Comparison of ENCODE assay signal across 12 cellular contexts in genomic region chr10:46525177-46525823, GRCh38. TPM values are rescaled to one million over a fixed set of nuclear protein-coding genes. Genes with fewer than 3 reads are reported as not detected.
A peak's percentile ranks its signal among the peaks of the same experiment; 100 is the strongest.
DNase-seq lines count a peak whose midpoint lies in the region; ATAC-seq and TF ChIP-seq lines count a peak whose summit lies in the region.
"Had no signal": no experiment of that assay in that cellular context is flagged by ENCODE, and none has a peak within 500 bp of the region (broad histone marks: within the 10 kb centered on the region; RNA-seq: fewer than 3 reads in every experiment).

No MANE protein-coding gene starts in this region.

- H3K4me2 ChIP-seq in SK-N-SH = no peak overlapping the region

- H3K27me3 Mint-ChIP-seq in activated T-helper 2 cell treated with anti-CD3 and anti-CD28 coated beads, Interferon-gamma antibody, Interleukin-2, Interleukin-4, amounts not matched to agents 10 μg/mL and 5 μg/mL and 100 μg/mL, durations not matched to agents 14 hours and 24 hours and 36 hours (ENCODE audit: low read depth) = no peaks in the 10 kb centered on the region

- H4K20me1 ChIP-seq in SK-N-SH (ENCODE audit: insufficient read depth) = no peaks in the 10 kb centered on the region

- DNase-seq in right cardiac atrium (peak in 2 of 3 donors; percentile 3 to 11), heart right ventricle (no peak), SK-N-SH (peak; percentile 36), fibroblast of villous mesenchyme (ENCODE audit: low read depth) (peak; percentile 73), upper lobe of right lung (no peak), NCI-H446 (lab: John Stamatoyannopoulos, UW) (no peak)
- no peak for DNase-seq in activated T-helper 2 cell treated with anti-CD3 and anti-CD28 coated beads, Interferon-gamma antibody, Interleukin-2, Interleukin-4, amounts not matched to agents 10 μg/mL and 5 μg/mL and 100 μg/mL, durations not matched to agents 14 hours and 24 hours and 36 hours (ENCODE audit: low spot score)
- DNase-seq: DMS153 had no signal

- ATAC-seq in right cardiac atrium = no peak
- no peak for ATAC-seq in heart right ventricle
- ATAC-seq in upper lobe of right lung = peak; percentile 5
- ATAC-seq in GM18867 (IDR thresholded peaks at IDR 0.05; ENCODE audit: unreplicated experiment) = no peak

- H3K4me1 ChIP-seq in right cardiac atrium (ENCODE audit: control insufficient read depth, insufficient read depth, low read length) (no peaks in the 10 kb centered on the region), heart right ventricle (peaks cover 0 to 8% (median 0%) of the 10 kb centered on the region in 9 donors), SK-N-SH (ENCODE audit: control insufficient read depth in 1 of 2, insufficient read depth in 2 of 2, low read depth in 1 of 2, low read length in 1 of 2) (peaks cover 21 to 22% of the 10 kb centered on the region in 2 experiments; a peak in 3 of 4 replicates), upper lobe of right lung (peaks cover 16% of the 10 kb centered on the region)

- H3K4me3 ChIP-seq in right cardiac atrium (ENCODE audit: low read length) (no peak overlapping the region), heart right ventricle (no peak overlapping the region), SK-N-SH (ENCODE audit: low read depth in 2 of 2, low read length in 1 of 2) (no peak overlapping the region), fibroblast of villous mesenchyme (ENCODE audit: low read depth, low read length) (no peak overlapping the region), upper lobe of right lung (no peak overlapping the region)
- H3K4me3 ChIP-seq: ascending aorta, upper lobe of left lung had no signal

- POLR2A ChIA-PET in SK-N-SH (lab: Yijun Ruan, JAX) = no interaction called here

- H3K36me3 ChIP-seq in heart right ventricle (no peaks in the 10 kb centered on the region), SK-N-SH (replicated peaks in 1 of 2; ENCODE audit: control insufficient read depth in 1 of 2, insufficient read depth in 2 of 2, low read length in 1 of 2) (no peaks in the 10 kb centered on the region), upper lobe of right lung (no peaks in the 10 kb centered on the region)
- H3K36me3 ChIP-seq: ascending aorta, upper lobe of left lung had no signal

- peak overlapping the region; percentile 30; the same call in 1 of the 2 replicates for H3K9ac ChIP-seq in SK-N-SH

- H3K9me3 ChIP-seq in right cardiac atrium (ENCODE audit: control insufficient read depth, low read length) = no peaks in the 10 kb centered on the region
- H3K9me3 ChIP-seq in heart right ventricle = no peaks in the 10 kb centered on the region
- H3K9me3 ChIP-seq in SK-N-SH = no peaks in the 10 kb centered on the region
- H3K9me3 ChIP-seq in upper lobe of right lung = no peaks in the 10 kb centered on the region
- H3K9me3 ChIP-seq: ascending aorta, upper lobe of left lung had no signal

- H3K36me3 Mint-ChIP-seq in activated T-helper 2 cell treated with anti-CD3 and anti-CD28 coated beads, Interferon-gamma antibody, Interleukin-2, Interleukin-4, amounts not matched to agents 10 μg/mL and 5 μg/mL and 100 μg/mL, durations not matched to agents 14 hours and 24 hours and 36 hours (ENCODE audit: low read depth) = no peaks in the 10 kb centered on the region

- H3K9me2 ChIP-seq in SK-N-SH = no peaks in the 10 kb centered on the region

- intact Hi-C loops in right cardiac atrium (cut with DNase I) = no loop called here
- intact Hi-C loops in heart right ventricle (cut with DNase I) = no loop called here
- intact Hi-C loops in upper lobe of right lung (cut with DNase I) = no loop called here
- intact Hi-C loops in activated T-helper 2 cell treated with anti-CD3 and anti-CD28 coated beads, Interferon-gamma antibody, Interleukin-2, Interleukin-4, amounts not matched to agents 10 μg/mL and 5 μg/mL and 100 μg/mL, durations not matched to agents 14 hours and 24 hours and 36 hours (cut with micrococcal nuclease) = no loop called here

- no peaks in the 10 kb centered on the region for H3K79me2 ChIP-seq in SK-N-SH (ENCODE audit: insufficient read depth)

- H2AFZ ChIP-seq in SK-N-SH (ENCODE audit: low read depth) = peak overlapping the region; percentile 91; the same call in 1 of the 2 replicates

- H3K27ac ChIP-seq in right cardiac atrium (ENCODE audit: low read length) = no peak overlapping the region
- peak overlapping the region in 1 of 10 donors; percentile 4 for H3K27ac ChIP-seq in heart right ventricle
- peak overlapping the region in 1 of 2 experiments; percentile 55; a peak in 2 of 4 replicates for H3K27ac ChIP-seq in SK-N-SH (ENCODE audit: low read depth in 2 of 2, low read length in 1 of 2)
- no peak overlapping the region for H3K27ac ChIP-seq in upper lobe of right lung
- H3K27ac ChIP-seq: upper lobe of left lung had no signal

- H3K27me3 ChIP-seq in right cardiac atrium (ENCODE audit: control insufficient read depth, insufficient read depth) = no peaks in the 10 kb centered on the region
- peaks cover 0 to 34% (median 7%) of the 10 kb centered on the region in 7 donors for H3K27me3 ChIP-seq in heart right ventricle
- no peaks in the 10 kb centered on the region for H3K27me3 ChIP-seq in SK-N-SH (ENCODE audit: insufficient read depth)
- no peaks in the 10 kb centered on the region for H3K27me3 ChIP-seq in upper lobe of right lung
- H3K27me3 ChIP-seq: ascending aorta, upper lobe of left lung had no signal

- TF ChIP-seq RAD21 in SK-N-SH (IDR thresholded peaks at IDR 0.05; ENCODE audit: low read length) = no peak

- TF ChIP-seq CTCF in heart right ventricle (IDR thresholded peaks at IDR 0.05) (no peak), SK-N-SH (IDR thresholded peaks at IDR 0.05) (no peak), fibroblast of villous mesenchyme (IDR thresholded peaks at IDR 0.05; ENCODE audit: insufficient read depth, low read depth, low read length) (no peak), upper lobe of right lung (IDR thresholded peaks at IDR 0.05) (no peak)

- H3F3A ChIP-seq in SK-N-SH (replicated peaks; ENCODE audit: insufficient read depth) = peaks cover 14% of the 10 kb centered on the region

- H3K4me1 Mint-ChIP-seq in activated T-helper 2 cell treated with anti-CD3 and anti-CD28 coated beads, Interferon-gamma antibody, Interleukin-2, Interleukin-4, amounts not matched to agents 10 μg/mL and 5 μg/mL and 100 μg/mL, durations not matched to agents 14 hours and 24 hours and 36 hours (ENCODE audit: low read depth) = no peaks in the 10 kb centered on the region

- TF ChIP-seq EP300 in SK-N-SH (IDR thresholded peaks at IDR 0.05; ENCODE audit: borderline replicate concordance in 1 of 2, low read depth in 1 of 2, low read length in 1 of 2) = no peak

- CTCF ChIA-PET in SK-N-SH (lab: Yijun Ruan, JAX) = no interaction called here

- H3K4me3 Mint-ChIP-seq in activated T-helper 2 cell treated with anti-CD3 and anti-CD28 coated beads, Interferon-gamma antibody, Interleukin-2, Interleukin-4, amounts not matched to agents 10 μg/mL and 5 μg/mL and 100 μg/mL, durations not matched to agents 14 hours and 24 hours and 36 hours (ENCODE audit: low read depth) = no peak overlapping the region

- 88% methylated on average over 5 of the region's 5 CpGs for WGBS in right cardiac atrium
- 87 to 91% methylated on average over 5 of the region's 5 CpGs for WGBS in heart right ventricle, 2 donors
- WGBS in SK-N-SH (ENCODE audit: low lambda C conversion rate) = 58% methylated on average over 5 of the region's 5 CpGs

- H3K9me3 Mint-ChIP-seq in activated T-helper 2 cell treated with anti-CD3 and anti-CD28 coated beads, Interferon-gamma antibody, Interleukin-2, Interleukin-4, amounts not matched to agents 10 μg/mL and 5 μg/mL and 100 μg/mL, durations not matched to agents 14 hours and 24 hours and 36 hours = no peaks in the 10 kb centered on the region

- no peak overlapping the region for H3K27ac Mint-ChIP-seq in activated T-helper 2 cell treated with anti-CD3 and anti-CD28 coated beads, Interferon-gamma antibody, Interleukin-2, Interleukin-4, amounts not matched to agents 10 μg/mL and 5 μg/mL and 100 μg/mL, durations not matched to agents 14 hours and 24 hours and 36 hours

TF ChIP-seq in SK-N-SH, 30 proteins besides CTCF, POLR2A, EP300 and RAD21 (continues in another document):
- TF ChIP-seq RCOR1 (IDR thresholded peaks at IDR 0.05; ENCODE audit: low read length) (no peak), FOSL2 (IDR thresholded peaks at IDR 0.05; ENCODE audit: borderline replicate concordance, low read depth) (no peak), NFIC (IDR thresholded peaks at IDR 0.05; ENCODE audit: borderline replicate concordance) (no peak)

RNA-seq across cellular contexts. Expression of gene GPRIN2, which starts 31.2 kb away (rescaled TPM):
- total RNA-seq in right cardiac atrium (not detected), heart right ventricle (under 1 TPM in 1 of 10 donors, not detected in 9; 0.13 TPM), fibroblast of villous mesenchyme (not detected in 2 replicates), upper lobe of right lung (56.2 TPM)
- polyA plus RNA-seq in right cardiac atrium (not detected), heart right ventricle (not detected), SK-N-SH (2012; rRNA removed) (0.03 TPM in 1 of 2 replicates, not detected in the other)
- polyA plus RNA-seq in SK-N-SH (2012; cell fraction: cytosol; rRNA removed) = 0.01 TPM in 1 of 2 replicates, not detected in the other
- polyA plus RNA-seq in SK-N-SH (2012; cell fraction: nucleus; rRNA removed) = 0.06 and 0.13 TPM in 2 replicates
- not detected in 2 replicates for total RNA-seq in activated T-helper 2 cell treated with anti-CD3 and anti-CD28 coated beads, Interferon-gamma antibody, Interleukin-2, Interleukin-4, amounts not matched to agents 10 μg/mL and 5 μg/mL and 100 μg/mL, durations not matched to agents 14 hours and 24 hours and 36 hours
- total RNA-seq: T-helper 1 cell treated with Interleukin-12 subunit alpha and Interleukin-12 subunit beta and Interleukin-4 antibody, amounts not matched to agents 30 ng/mL and 1 ng/mL, for 36 hours had no signal

RNA-seq across cellular contexts. Expression of gene SYT15, which starts 53.6 kb away (rescaled TPM):
- total RNA-seq in right cardiac atrium = 1 to 10 TPM; 2.7 to 4.1 (median 3.5) TPM
- polyA plus RNA-seq in right cardiac atrium = 2.6 TPM
- total RNA-seq in heart right ventricle = 1 to 10 TPM; 1.3 to 4.1 (median 2.9) TPM
- 1 to 10 TPM in 1 of 2 donors, under 1 TPM in 1; 0.87 to 3.7 TPM for polyA plus RNA-seq in heart right ventricle
- polyA plus RNA-seq in SK-N-SH (2012; rRNA removed) = 0.07 and 0.11 TPM in 2 replicates
- polyA plus RNA-seq in SK-N-SH (2012; cell fraction: cytosol; rRNA removed) = 0.05 and 0.09 TPM in 2 replicates
- polyA plus RNA-seq in SK-N-SH (2012; cell fraction: nucleus; rRNA removed) = 0.21 and 0.44 TPM in 2 replicates
- under 0.01 and 0.64 TPM in 2 replicates for total RNA-seq in fibroblast of villous mesenchyme
- 45.4 TPM for total RNA-seq in upper lobe of right lung
- 1.5 TPM in 2 replicates for total RNA-seq in activated T-helper 2 cell treated with anti-CD3 and anti-CD28 coated beads, Interferon-gamma antibody, Interleukin-2, Interleukin-4, amounts not matched to agents 10 μg/mL and 5 μg/mL and 100 μg/mL, durations not matched to agents 14 hours and 24 hours and 36 hours

RNA-seq across cellular contexts. Expression of gene NPY4R, which starts 59.5 kb away (rescaled TPM):
- total RNA-seq in right cardiac atrium (under 1 TPM in 2 of 4 donors, not detected in 2; 0.19 to 0.40 TPM), heart right ventricle (not detected), fibroblast of villous mesenchyme (under 0.01 TPM in 1 of 2 replicates, not detected in the other), upper lobe of right lung (not detected)
- polyA plus RNA-seq in right cardiac atrium (0.09 TPM), heart right ventricle (not detected), SK-N-SH (2012; rRNA removed) (0.03 and 0.06 TPM in 2 replicates)
- 0.01 and 0.09 TPM in 2 replicates for polyA plus RNA-seq in SK-N-SH (2012; cell fraction: cytosol; rRNA removed)
- 0.04 and 0.08 TPM in 2 replicates for polyA plus RNA-seq in SK-N-SH (2012; cell fraction: nucleus; rRNA removed)
- total RNA-seq in activated T-helper 2 cell treated with anti-CD3 and anti-CD28 coated beads, Interferon-gamma antibody, Interleukin-2, Interleukin-4, amounts not matched to agents 10 μg/mL and 5 μg/mL and 100 μg/mL, durations not matched to agents 14 hours and 24 hours and 36 hours = not detected in 2 replicates
- total RNA-seq: ascending aorta; T-helper 1 cell treated with Interleukin-12 subunit alpha and Interleukin-12 subunit beta and Interleukin-4 antibody, amounts not matched to agents 30 ng/mL and 1 ng/mL, for 36 hours had no signal

Comparison
In these comparisons a context has a peak if more than half of its experiments do, and no peak if none do; other contexts are left out.
1. DNase-seq: peak in right cardiac atrium (2 of 3), SK-N-SH (single experiment) and fibroblast of villous mesenchyme (single experiment); none in heart right ventricle (0 of 2), upper lobe of right lung (single experiment), NCI-H446 (0 of 2) and activated T-helper 2 cell treated with anti-CD3 and anti-CD28 coated beads, Interferon-gamma antibody, Interleukin-2, Interleukin-4, amounts not matched to agents 10 μg/mL and 5 μg/mL and 100 μg/mL, durations not matched to agents 14 hours and 24 hours and 36 hours (single experiment).
2. RNA of gene GPRIN2, which starts 31.2 kb away (total RNA-seq): 56.2 TPM in upper lobe of right lung (single experiment); not detected in right cardiac atrium, not detected in activated T-helper 2 cell treated with anti-CD3 and anti-CD28 coated beads, Interferon-gamma antibody, Interleukin-2, Interleukin-4, amounts not matched to agents 10 μg/mL and 5 μg/mL and 100 μg/mL, durations not matched to agents 14 hours and 24 hours and 36 hours, 0.13 TPM in heart right ventricle and not detected in fibroblast of villous mesenchyme; every median in the first group is over 10 times any median in the second.